In the genomic region with DNA sequence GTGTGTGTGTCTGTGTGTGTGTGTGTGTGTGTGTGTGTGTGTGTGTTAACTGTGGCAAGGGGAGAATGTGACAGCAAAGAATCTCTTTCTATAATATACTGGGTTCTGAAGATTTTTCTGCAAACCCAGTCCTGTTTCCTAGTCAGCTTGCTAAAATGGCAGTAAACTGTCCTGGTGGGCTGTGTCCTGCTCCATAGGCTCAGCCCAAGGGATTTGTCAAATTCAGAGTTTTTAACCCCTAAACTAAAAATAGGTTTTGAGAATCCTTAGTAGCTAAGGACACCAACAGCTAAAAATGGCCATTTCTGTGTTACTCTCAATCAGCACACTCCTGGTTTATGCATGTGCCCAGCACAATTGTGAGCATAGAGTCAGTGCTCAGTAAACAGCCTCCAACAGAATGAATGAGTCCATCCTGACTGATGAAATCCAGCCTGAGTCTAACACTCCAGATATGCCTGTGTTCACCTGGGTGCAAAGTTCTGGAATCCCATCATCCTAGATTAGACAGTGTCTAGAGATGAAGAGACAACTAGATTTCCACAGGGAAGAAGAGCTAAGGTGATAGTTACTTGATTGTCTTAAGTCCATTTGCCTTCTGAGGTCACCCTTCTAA, we compare ENCODE assay signal across 1 cellular context.
TF ChIP-seq lines count a peak whose summit lies in the region.

No MANE protein-coding gene starts in this region.

TF ChIP-seq in HepG2, 621 proteins besides CTCF, POLR2A, EP300 and RAD21 (continued from another document and continues in another):
- peak in 1 of 2 experiments; percentile 49; a peak in 2 of 4 replicates for TF ChIP-seq REST (IDR thresholded peaks at IDR 0.05; ENCODE audit: borderline replicate concordance in 1 of 2, low read depth in 1 of 2, low read length in 2 of 2)
- TF ChIP-seq ETS1 (CRISPR knock-in tag; IDR thresholded peaks at IDR 0.05) = no peak
- TF ChIP-seq REL (CRISPR knock-in tag; conservative IDR thresholded peaks at IDR 0.05) = no peak
- TF ChIP-seq JUND (CRISPR knock-in tag; IDR thresholded peaks at IDR 0.05) = peak; percentile 41; the same call in 1 of the 2 replicates
- TF ChIP-seq, protein P1, sequence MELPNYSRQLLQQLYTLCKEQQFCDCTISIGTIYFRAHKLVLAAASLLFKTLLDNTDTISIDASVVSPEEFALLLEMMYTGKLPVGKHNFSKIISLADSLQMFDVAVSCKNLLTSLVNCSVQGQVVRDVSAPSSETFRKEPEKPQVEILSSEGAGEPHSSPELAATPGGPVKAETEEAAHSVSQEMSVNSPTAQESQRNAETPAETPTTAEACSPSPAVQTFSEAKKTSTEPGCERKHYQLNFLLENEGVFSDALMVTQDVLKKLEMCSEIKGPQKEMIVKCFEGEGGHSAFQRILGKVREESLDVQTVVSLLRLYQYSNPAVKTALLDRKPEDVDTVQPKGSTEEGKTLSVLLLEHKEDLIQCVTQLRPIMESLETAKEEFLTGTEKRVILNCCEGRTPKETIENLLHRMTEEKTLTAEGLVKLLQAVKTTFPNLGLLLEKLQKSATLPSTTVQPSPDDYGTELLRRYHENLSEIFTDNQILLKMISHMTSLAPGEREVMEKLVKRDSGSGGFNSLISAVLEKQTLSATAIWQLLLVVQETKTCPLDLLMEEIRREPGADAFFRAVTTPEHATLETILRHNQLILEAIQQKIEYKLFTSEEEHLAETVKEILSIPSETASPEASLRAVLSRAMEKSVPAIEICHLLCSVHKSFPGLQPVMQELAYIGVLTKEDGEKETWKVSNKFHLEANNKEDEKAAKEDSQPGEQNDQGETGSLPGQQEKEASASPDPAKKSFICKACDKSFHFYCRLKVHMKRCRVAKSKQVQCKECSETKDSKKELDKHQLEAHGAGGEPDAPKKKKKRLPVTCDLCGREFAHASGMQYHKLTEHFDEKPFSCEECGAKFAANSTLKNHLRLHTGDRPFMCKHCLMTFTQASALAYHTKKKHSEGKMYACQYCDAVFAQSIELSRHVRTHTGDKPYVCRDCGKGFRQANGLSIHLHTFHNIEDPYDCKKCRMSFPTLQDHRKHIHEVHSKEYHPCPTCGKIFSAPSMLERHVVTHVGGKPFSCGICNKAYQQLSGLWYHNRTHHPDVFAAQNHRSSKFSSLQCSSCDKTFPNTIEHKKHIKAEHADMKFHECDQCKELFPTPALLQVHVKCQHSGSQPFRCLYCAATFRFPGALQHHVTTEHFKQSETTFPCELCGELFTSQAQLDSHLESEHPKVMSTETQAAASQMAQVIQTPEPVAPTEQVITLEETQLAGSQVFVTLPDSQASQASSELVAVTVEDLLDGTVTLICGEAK (IDR thresholded peaks at IDR 0.05) = no peak
- TF ChIP-seq, protein P1 (CRISPR knock-in tag; IDR thresholded peaks at IDR 0.05) = no peak
- TF ChIP-seq HNF1B (CRISPR knock-in tag; IDR thresholded peaks at IDR 0.05) = peak; percentile 62
- peak; percentile 87; the same call in 1 of the 2 replicates for TF ChIP-seq ZNF331 (CRISPR knock-in tag; IDR thresholded peaks at IDR 0.05)
- TF ChIP-seq, protein P2, sequence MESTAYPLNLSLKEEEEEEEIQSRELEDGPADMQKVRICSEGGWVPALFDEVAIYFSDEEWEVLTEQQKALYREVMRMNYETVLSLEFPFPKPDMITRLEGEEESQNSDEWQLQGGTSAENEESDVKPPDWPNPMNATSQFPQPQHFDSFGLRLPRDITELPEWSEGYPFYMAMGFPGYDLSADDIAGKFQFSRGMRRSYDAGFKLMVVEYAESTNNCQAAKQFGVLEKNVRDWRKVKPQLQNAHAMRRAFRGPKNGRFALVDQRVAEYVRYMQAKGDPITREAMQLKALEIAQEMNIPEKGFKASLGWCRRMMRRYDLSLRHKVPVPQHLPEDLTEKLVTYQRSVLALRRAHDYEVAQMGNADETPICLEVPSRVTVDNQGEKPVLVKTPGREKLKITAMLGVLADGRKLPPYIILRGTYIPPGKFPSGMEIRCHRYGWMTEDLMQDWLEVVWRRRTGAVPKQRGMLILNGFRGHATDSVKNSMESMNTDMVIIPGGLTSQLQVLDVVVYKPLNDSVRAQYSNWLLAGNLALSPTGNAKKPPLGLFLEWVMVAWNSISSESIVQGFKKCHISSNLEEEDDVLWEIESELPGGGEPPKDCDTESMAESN (CRISPR knock-in tag; conservative IDR thresholded peaks at IDR 0.05) = peak; percentile 52; the same call in 1 of the 2 replicates
- TF ChIP-seq ZNF3 (CRISPR knock-in tag; IDR thresholded peaks at IDR 0.05) = peak; percentile 83
- TF ChIP-seq ZNF780A (CRISPR knock-in tag; IDR thresholded peaks at IDR 0.05) = peak; percentile 88
- TF ChIP-seq ZNF430 (CRISPR knock-in tag; IDR thresholded peaks at IDR 0.05) = peak; percentile 73; the same call in 1 of the 2 replicates
- TF ChIP-seq NFE2 (CRISPR knock-in tag; IDR thresholded peaks at IDR 0.05) = no peak
- no peak for TF ChIP-seq CENPX (CRISPR knock-in tag; IDR thresholded peaks at IDR 0.05)
- no peak for TF ChIP-seq CREB1 (IDR thresholded peaks at IDR 0.05)
- no peak for TF ChIP-seq CREB1 (CRISPR knock-in tag; IDR thresholded peaks at IDR 0.05)
- no peak for TF ChIP-seq ATF1 (CRISPR knock-in tag; IDR thresholded peaks at IDR 0.05)
- TF ChIP-seq TOE1 (CRISPR knock-in tag; IDR thresholded peaks at IDR 0.05) = no peak
- peak; percentile 86 for TF ChIP-seq HNF4G (IDR thresholded peaks at IDR 0.05; ENCODE audit: borderline replicate concordance, low read depth, low read length)
- TF ChIP-seq HNF4G (CRISPR knock-in tag; IDR thresholded peaks at IDR 0.05; ENCODE audit: borderline replicate concordance, low read depth) = peak; percentile 87
- no peak for TF ChIP-seq ZIK1 (CRISPR knock-in tag; IDR thresholded peaks at IDR 0.05; ENCODE audit: borderline replicate concordance, low read depth)
- TF ChIP-seq, protein P3, sequence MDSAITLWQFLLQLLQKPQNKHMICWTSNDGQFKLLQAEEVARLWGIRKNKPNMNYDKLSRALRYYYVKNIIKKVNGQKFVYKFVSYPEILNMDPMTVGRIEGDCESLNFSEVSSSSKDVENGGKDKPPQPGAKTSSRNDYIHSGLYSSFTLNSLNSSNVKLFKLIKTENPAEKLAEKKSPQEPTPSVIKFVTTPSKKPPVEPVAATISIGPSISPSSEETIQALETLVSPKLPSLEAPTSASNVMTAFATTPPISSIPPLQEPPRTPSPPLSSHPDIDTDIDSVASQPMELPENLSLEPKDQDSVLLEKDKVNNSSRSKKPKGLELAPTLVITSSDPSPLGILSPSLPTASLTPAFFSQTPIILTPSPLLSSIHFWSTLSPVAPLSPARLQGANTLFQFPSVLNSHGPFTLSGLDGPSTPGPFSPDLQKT (CRISPR knock-in tag; IDR thresholded peaks at IDR 0.05; ENCODE audit: borderline replicate concordance) = no peak
- TF ChIP-seq DDIT3 (CRISPR knock-in tag; IDR thresholded peaks at IDR 0.05) = no peak
- TF ChIP-seq ZNF644 (CRISPR knock-in tag; IDR thresholded peaks at IDR 0.05; ENCODE audit: low read depth) = peak; percentile 100
- peak; percentile 63; the same call in 1 of the 2 replicates for TF ChIP-seq ATF3 (CRISPR knock-in tag; IDR thresholded peaks at IDR 0.05)
- TF ChIP-seq, protein P4, sequence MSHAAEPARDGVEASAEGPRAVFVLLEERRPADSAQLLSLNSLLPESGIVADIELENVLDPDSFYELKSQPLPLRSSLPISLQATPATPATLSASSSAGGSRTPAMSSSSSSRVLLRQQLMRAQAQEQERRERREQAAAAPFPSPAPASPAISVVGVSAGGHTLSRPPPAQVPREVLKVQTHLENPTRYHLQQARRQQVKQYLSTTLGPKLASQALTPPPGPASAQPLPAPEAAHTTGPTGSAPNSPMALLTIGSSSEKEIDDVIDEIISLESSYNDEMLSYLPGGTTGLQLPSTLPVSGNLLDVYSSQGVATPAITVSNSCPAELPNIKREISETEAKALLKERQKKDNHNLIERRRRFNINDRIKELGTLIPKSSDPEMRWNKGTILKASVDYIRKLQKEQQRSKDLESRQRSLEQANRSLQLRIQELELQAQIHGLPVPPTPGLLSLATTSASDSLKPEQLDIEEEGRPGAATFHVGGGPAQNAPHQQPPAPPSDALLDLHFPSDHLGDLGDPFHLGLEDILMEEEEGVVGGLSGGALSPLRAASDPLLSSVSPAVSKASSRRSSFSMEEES (CRISPR knock-in tag; IDR thresholded peaks at IDR 0.05) = peak; percentile 33; the same call in 1 of the 2 replicates
- TF ChIP-seq, protein P5, sequence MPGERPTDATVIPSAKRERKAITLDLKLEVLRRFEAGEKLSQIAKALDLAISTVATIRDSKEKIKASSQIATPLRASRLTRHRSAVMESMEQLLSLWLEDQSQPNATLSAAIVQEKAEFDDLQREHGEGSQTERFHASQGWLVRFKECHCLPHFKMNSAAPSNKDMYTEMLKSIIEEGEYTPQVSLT (CRISPR knock-in tag; IDR thresholded peaks at IDR 0.05; ENCODE audit: borderline replicate concordance, low read depth) = no peak
